34 cellular contexts compared by ENCODE assay signal in genomic region chr10:88023676-88024075, GRCh38.
"Had no signal": no experiment of that assay in that cellular context is flagged by ENCODE, and none has a peak within 500 bp of the region (broad histone marks: within the 10 kb centered on the region; RNA-seq: fewer than 3 reads in every experiment).

No MANE protein-coding gene starts in this region.

- H3K27ac ChIP-seq: adrenal gland, body of pancreas, brain microvascular endothelial cell, breast epithelium, VCaP had no signal

- H3K4me3 ChIP-seq: adrenal gland, body of pancreas, breast epithelium had no signal

- DNase-seq: activated B cell treated with CpG ODN at 0.5 μM for 24 hours; activated CD4-positive, alpha-beta memory T cell treated with anti-CD3 and anti-CD28 coated beads for 36 hours; activated CD4-positive, alpha-beta T cell treated with anti-CD3 and anti-CD28 coated beads for 4 hours; activated CD4-positive, alpha-beta T cell treated with anti-CD3 and anti-CD28 coated beads, Interleukin-2, amount 10 ng/mL, durations not matched to agents 24 days and 14 days; activated CD4-positive, alpha-beta T cell treated with anti-CD3 and anti-CD28 coated beads, Interleukin-2, amount 50 U/mL, for 1 hour; activated CD4-positive, alpha-beta T cell treated with anti-CD3 and anti-CD28 coated beads, Interleukin-2, amount 50 U/mL, for 4 hours; activated CD4-positive, CD25-positive, alpha-beta regulatory T cell treated with anti-CD3 and anti-CD28 coated beads, Interleukin-2, amount 50 U/mL, for 72 hours; activated CD8-positive, alpha-beta memory T cell treated with anti-CD3 and anti-CD28 coated beads, Interleukin-2, amount 50 U/mL, for 4 hours; activated CD8-positive, alpha-beta T cell treated with anti-CD3 and anti-CD28 coated beads for 36 hours; activated effector memory CD4-positive, alpha-beta T cell treated with anti-CD3 and anti-CD28 coated beads, Interleukin-2, amount 50 U/mL, for 16 hours; activated gamma-delta T cell treated with Interleukin-2 at 50 U/mL for 16 hours; activated naive CD4-positive, alpha-beta T cell; activated naive CD4-positive, alpha-beta T cell treated with anti-CD3 and anti-CD28 coated beads for 36 hours; activated naive CD4-positive, alpha-beta T cell treated with anti-CD3 and anti-CD28 coated beads, Interleukin-2, amount 50 U/mL, for 16 hours; activated naive CD8-positive, alpha-beta T cell treated with anti-CD3 and anti-CD28 coated beads for 36 hours; activated T-cell treated with anti-CD3 and anti-CD28 coated beads for 4 hours; activated T-cell treated with anti-CD3 and anti-CD28 coated beads, Interleukin-2, amount 50 U/mL, for 1 hour; activated T-cell treated with anti-CD3 and anti-CD28 coated beads, Interleukin-2, amount 50 U/mL, for 4 hours; activated T-cell treated with anti-CD3 and anti-CD28 coated beads, Interleukin-2, amount 50 U/mL, for 72 hours; adrenal gland; amniotic stem cell; aorta; body of pancreas; brain microvascular endothelial cell; central memory CD4-positive, alpha-beta T cell; T-helper 1 cell; T-helper 2 cell; T-helper 9 cell had no signal

- ATAC-seq: activated CD8-positive, alpha-beta T cell treated with anti-CD3 and anti-CD28 coated beads for 36 hours; activated naive CD4-positive, alpha-beta T cell treated with anti-CD3 and anti-CD28 coated beads, Interleukin-2, amount 50 U/mL, for 72 hours; activated T-cell treated with anti-CD3 and anti-CD28 coated beads, Interleukin-2, amount 50 U/mL, for 4 hours; activated T-cell treated with anti-CD3 and anti-CD28 coated beads, Interleukin-2, amount 50 U/mL, for 72 hours; activated T-helper 17 cell treated with anti-CD3 and anti-CD28 coated beads, Interleukin-2, amount 50 U/mL, for 72 hours; body of pancreas had no signal

- FAIRE-seq: astrocyte, TTC549 had no signal

- H3K27me3 ChIP-seq: adrenal gland, body of pancreas, brain microvascular endothelial cell, breast epithelium had no signal

- H3K36me3 ChIP-seq: adrenal gland, brain microvascular endothelial cell, breast epithelium had no signal

- H3K4me1 ChIP-seq: adrenal gland, breast epithelium had no signal

- H3K9me3 ChIP-seq: adrenal gland, body of pancreas, breast epithelium had no signal
